12 cellular contexts compared by ENCODE assay signal in genomic region chr10:71715026-71715425, GRCh38. TPM values are rescaled to one million over a fixed set of nuclear protein-coding genes. Genes with fewer than 3 reads are reported as not detected.
A peak's percentile ranks its signal among the peaks of the same experiment; 100 is the strongest.
DNase-seq lines count a peak whose midpoint lies in the region; ATAC-seq and TF ChIP-seq lines count a peak whose summit lies in the region.
"Had no signal": no experiment of that assay in that cellular context is flagged by ENCODE, and none has a peak within 500 bp of the region (broad histone marks: within the 10 kb centered on the region; RNA-seq: fewer than 3 reads in every experiment).

No MANE protein-coding gene starts in this region.

- no peak for TF ChIP-seq EP300 in ovary (IDR thresholded peaks at IDR 0.05)

- H3K4me3 ChIP-seq in BLaER1 (no peak overlapping the region), ovary (no peak overlapping the region)
- H3K4me3 ChIP-seq in CD4-positive, alpha-beta memory T cell (ENCODE audit: low read length in 2 of 2): no peak overlapping the region

- intact Hi-C loops in CD4-positive, alpha-beta memory T cell (cut with micrococcal nuclease): no loop called here
- intact Hi-C loops in ovary (cut with DNase I): loop anchor here in 1 of 4 donors (2.0 kb wide), 1 partner anchor 58 kb away; the partner anchor contains the start of gene VSIR

- peak overlapping the region; percentile 78; the same call in 1 of the 2 replicates for H3K9ac ChIP-seq in BLaER1

- H3K27ac Mint-ChIP-seq in CD4-positive, alpha-beta memory T cell: peak overlapping the region; percentile 43 to 92 (median 88)
- peak overlapping the region; percentile 98 for H3K27ac Mint-ChIP-seq in central memory CD8-positive, alpha-beta T cell (ENCODE audit: low read depth)

- no peaks in the 10 kb centered on the region for H3K27me3 Mint-ChIP-seq in CD4-positive, alpha-beta memory T cell
- H3K27me3 Mint-ChIP-seq in central memory CD8-positive, alpha-beta T cell: no peaks in the 10 kb centered on the region

- H3K36me3 Mint-ChIP-seq in CD4-positive, alpha-beta memory T cell: no peaks in the 10 kb centered on the region
- H3K36me3 Mint-ChIP-seq in central memory CD8-positive, alpha-beta T cell (ENCODE audit: insufficient read depth): peaks cover 2% of the 10 kb centered on the region

- H3K27ac ChIP-seq in BLaER1 (peak overlapping the region; percentile 95), ovary (peak overlapping the region; percentile 63 to 95)
- H3K27ac ChIP-seq in CD4-positive, alpha-beta memory T cell (ENCODE audit: low read depth, low read length): peak overlapping the region; percentile 69
- H3K27ac ChIP-seq: brain microvascular endothelial cell had no signal

- peak in 1 of 5 donors; percentile 29 for DNase-seq in CD4-positive, alpha-beta memory T cell
- DNase-seq in central memory CD8-positive, alpha-beta T cell (ENCODE audit: low spot score in 2 of 2): no peak
- DNase-seq in ovary (peak in 1 of 5 donors; percentile 50), NCI-H128 (lab: John Stamatoyannopoulos, UW; ENCODE audit: unreplicated experiment) (no peak), SKM-1 (lab: John Stamatoyannopoulos, UW; ENCODE audit: unreplicated experiment) (no peak)
- DNase-seq: brain microvascular endothelial cell, COR-L47, H7, mesendoderm had no signal

- H3K27me3 ChIP-seq in BLaER1 (no peaks in the 10 kb centered on the region), ovary (no peaks in the 10 kb centered on the region)
- no peaks in the 10 kb centered on the region for H3K27me3 ChIP-seq in CD4-positive, alpha-beta memory T cell (ENCODE audit: insufficient read depth, low read length)
- H3K27me3 ChIP-seq: brain microvascular endothelial cell had no signal

- H3K4me2 ChIP-seq in BLaER1: peak overlapping the region; percentile 90

- peak overlapping the region in 7 of 8 donors; percentile 29 to 93 (median 69) for H3K4me3 Mint-ChIP-seq in CD4-positive, alpha-beta memory T cell
- H3K4me3 Mint-ChIP-seq in central memory CD8-positive, alpha-beta T cell: peak overlapping the region; percentile 34

- ATAC-seq in central memory CD8-positive, alpha-beta T cell (replicated peaks; ENCODE audit: extremely low read depth, poor library complexity, severe bottlenecking): no peak
- no peak for ATAC-seq in GM21737 (IDR thresholded peaks at IDR 0.05; ENCODE audit: unreplicated experiment)

- no peak for TF ChIP-seq CTCF in ovary (IDR thresholded peaks at IDR 0.05)

- H3K9me3 ChIP-seq in BLaER1 (no peaks in the 10 kb centered on the region), ovary (no peaks in the 10 kb centered on the region)
- H3K9me3 ChIP-seq in CD4-positive, alpha-beta memory T cell (ENCODE audit: control insufficient read depth in 1 of 2, low read length in 2 of 2): no peaks in the 10 kb centered on the region

- no peaks in the 10 kb centered on the region for H4K20me1 ChIP-seq in BLaER1

- WGBS in ovary, 3 donors: 75 to 83% (median 82%) methylated on average over 6 to 8 of the region's 8 CpGs

- H3K9me3 Mint-ChIP-seq in CD4-positive, alpha-beta memory T cell: no peaks in the 10 kb centered on the region
- no peaks in the 10 kb centered on the region for H3K9me3 Mint-ChIP-seq in central memory CD8-positive, alpha-beta T cell

- POLR2A ChIA-PET in CD4-positive, alpha-beta memory T cell (lab: Charles Lee; ENCODE audit: partially characterized antibody): interaction anchor here (1.2 to 35.3 kb wide), 6 partner anchors 11 to 58 kb away, joined by 3 to 1191 read pairs (median 47); partner anchors contain the start of gene VSIR

- H3K4me1 ChIP-seq in BLaER1 (peaks cover 78% of the 10 kb centered on the region), ovary (ENCODE audit: insufficient read depth) (peaks cover 58% of the 10 kb centered on the region)
- H3K4me1 ChIP-seq in CD4-positive, alpha-beta memory T cell (ENCODE audit: insufficient read depth, low read length): peaks cover 63% of the 10 kb centered on the region

- peaks cover 25 to 71% (median 55%) of the 10 kb centered on the region in 4 donors for H3K4me1 Mint-ChIP-seq in CD4-positive, alpha-beta memory T cell
- H3K4me1 Mint-ChIP-seq in central memory CD8-positive, alpha-beta T cell: peaks cover 43% of the 10 kb centered on the region

- no peak for TF ChIP-seq POLR2A in ovary (IDR thresholded peaks at IDR 0.05)

- CTCF ChIA-PET in CD4-positive, alpha-beta memory T cell (lab: Charles Lee; ENCODE audit: partially characterized antibody): interaction anchor here (1.3 to 16.2 kb wide), 5 partner anchors 9 to 59 kb away, joined by 4 to 177 read pairs (median 38); partner anchors contain the start of gene VSIR

- H3K36me3 ChIP-seq in BLaER1: no peaks in the 10 kb centered on the region
- no peaks in the 10 kb centered on the region for H3K36me3 ChIP-seq in CD4-positive, alpha-beta memory T cell (ENCODE audit: insufficient read depth, low read length)
- no peaks in the 10 kb centered on the region for H3K36me3 ChIP-seq in ovary
- H3K36me3 ChIP-seq: brain microvascular endothelial cell had no signal

RNA-seq across cellular contexts. Expression of gene C10orf105, which starts 4.6 kb away (rescaled TPM):
- total RNA-seq in CD4-positive, alpha-beta memory T cell: under 1 TPM; 0.11 to 0.12 TPM
- polyA plus RNA-seq in CD4-positive, alpha-beta memory T cell: under 1 TPM; 0.07 TPM
- under 1 TPM; 0.11 to 0.45 (median 0.27) TPM for total RNA-seq in ovary
- under 1 TPM; 0.20 to 0.27 TPM for polyA plus RNA-seq in ovary
- total RNA-seq: epithelial cell of proximal tubule had no signal

RNA-seq across cellular contexts. Expression of gene VSIR, which starts 58.3 kb away (rescaled TPM):
- 10 to 100 TPM; 97.8 to 98.4 TPM for total RNA-seq in CD4-positive, alpha-beta memory T cell
- 100 to 1,000 TPM; 350 to 372 TPM for polyA plus RNA-seq in CD4-positive, alpha-beta memory T cell
- 10 to 100 TPM; 40.7 to 94.1 (median 63.4) TPM for total RNA-seq in ovary
- polyA plus RNA-seq in ovary: 10 to 100 TPM; 19.9 to 51.2 TPM
